ENCODE assay signal across 1 cellular context in genomic region chr14:93957751-93958566, GRCh38.
TF ChIP-seq lines count a peak whose summit lies in the region.

No MANE protein-coding gene starts in this region.

TF ChIP-seq in GM23338, 12 proteins besides CTCF, POLR2A, EP300 and RAD21 (continued from another document):
- no peak for TF ChIP-seq ETS1 (IDR thresholded peaks at IDR 0.05)
- no peak for TF ChIP-seq JUNB (IDR thresholded peaks at IDR 0.05; ENCODE audit: unreplicated experiment)
- TF ChIP-seq REST (IDR thresholded peaks at IDR 0.05; ENCODE audit: unreplicated experiment) = no peak
- no peak for TF ChIP-seq ZNF462 (CRISPR knock-in tag; IDR thresholded peaks at IDR 0.05)
